Comparison of ENCODE assay signal across 27 cellular contexts in the genomic region with DNA sequence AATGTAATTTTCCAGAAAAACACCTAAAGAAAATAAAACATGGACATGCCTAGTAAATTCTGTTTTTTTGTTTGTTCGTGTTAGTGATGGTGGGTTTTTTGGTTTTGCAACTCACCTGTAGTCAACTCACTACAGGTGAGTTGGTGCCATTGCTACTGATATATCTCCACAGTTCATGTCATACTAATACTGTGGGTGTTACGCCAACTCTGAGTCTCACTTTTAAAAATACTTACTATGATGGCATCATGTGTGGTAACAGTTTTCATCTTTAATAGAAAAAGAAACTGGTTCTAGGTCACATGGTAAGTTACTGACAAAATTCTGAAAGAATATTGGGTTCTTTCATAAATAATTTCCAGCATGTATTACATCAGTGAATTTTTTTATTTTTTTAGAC.
"Had no signal": no experiment of that assay in that cellular context is flagged by ENCODE, and none has a peak within 500 bp of the region (broad histone marks: within the 10 kb centered on the region; RNA-seq: fewer than 3 reads in every experiment).

No MANE protein-coding gene starts in this region.

- H3K27ac Mint-ChIP-seq: naive thymus-derived CD4-positive, alpha-beta T cell; natural killer cell; nephron; neural progenitor cell; progenitor cell of endocrine pancreas; stimulated activated memory B cell treated with anti-CD40 and anti-IgM and Interleukin-4, amounts not matched to agents 10 μg/mL and 1 μg/mL and 100 μg/mL, for 72 hours; stimulated activated naive CD8-positive, alpha-beta T cell treated with anti-CD3 and anti-CD28 coated beads, Interleukin-15, Interleukin-2, amounts not matched to agents 100 ng/mL and 50 ng/mL, for 24 hours; type B pancreatic cell had no signal

- H3K27me3 Mint-ChIP-seq: naive thymus-derived CD4-positive, alpha-beta T cell; progenitor cell of endocrine pancreas; stimulated activated memory B cell treated with anti-CD40 and anti-IgM and Interleukin-4, amounts not matched to agents 10 μg/mL and 1 μg/mL and 100 μg/mL, for 72 hours; stimulated activated naive CD8-positive, alpha-beta T cell treated with anti-CD3 and anti-CD28 coated beads, Interleukin-15, Interleukin-2, amounts not matched to agents 100 ng/mL and 50 ng/mL, for 24 hours; type B pancreatic cell had no signal

- H3K4me1 Mint-ChIP-seq: naive thymus-derived CD4-positive, alpha-beta T cell; nephron; neural progenitor cell; stimulated activated memory B cell treated with anti-CD40 and anti-IgM and Interleukin-4, amounts not matched to agents 10 μg/mL and 1 μg/mL and 100 μg/mL, for 72 hours had no signal

- H3K4me3 Mint-ChIP-seq: naive thymus-derived CD4-positive, alpha-beta T cell; natural killer cell; nephron; neural progenitor cell; stimulated activated memory B cell treated with anti-CD40 and anti-IgM and Interleukin-4, amounts not matched to agents 10 μg/mL and 1 μg/mL and 100 μg/mL, for 72 hours; stimulated activated naive CD8-positive, alpha-beta T cell treated with anti-CD3 and anti-CD28 coated beads, Interleukin-15, Interleukin-2, amounts not matched to agents 100 ng/mL and 50 ng/mL, for 24 hours; type B pancreatic cell had no signal

- ATAC-seq: naive thymus-derived CD4-positive, alpha-beta T cell; natural killer cell; right cardiac atrium; right lobe of liver; stimulated activated memory B cell treated with anti-CD40 and anti-IgM and Interleukin-4, amounts not matched to agents 10 μg/mL and 1 μg/mL and 100 μg/mL, for 72 hours; upper lobe of right lung had no signal

- DNase-seq: naive thymus-derived CD4-positive, alpha-beta T cell; natural killer cell; occipital lobe; ovary; posterior cingulate gyrus; psoas muscle; right cardiac atrium; right lobe of liver; sigmoid colon; small intestine; stimulated activated CD4-positive, alpha-beta T cell treated with anti-CD3 and anti-CD28 coated beads, Interleukin-15, amount 100 ng/mL, for 24 hours; stimulated activated CD4-positive, alpha-beta T cell treated with anti-CD3 and anti-CD28 coated beads, Interleukin-2, amount 100 ng/mL, for 24 hours; stimulated activated CD4-positive, alpha-beta T cell treated with anti-CD3 and anti-CD28 coated beads, Interleukin-2, amount 100 ng/mL, for 48 hours; stimulated activated CD4-positive, alpha-beta T cell treated with anti-CD3 and anti-CD28 coated beads, Interleukin-4, amount 100 ng/mL, for 24 hours; stimulated activated naive CD4-positive, alpha-beta T cell; substantia nigra; testis; tibial artery; transverse colon; upper lobe of right lung; uterus had no signal

- H3K9me3 Mint-ChIP-seq: natural killer cell; nephron; neural progenitor cell; stimulated activated memory B cell treated with anti-CD40 and anti-IgM and Interleukin-4, amounts not matched to agents 10 μg/mL and 1 μg/mL and 100 μg/mL, for 72 hours; stimulated activated naive CD8-positive, alpha-beta T cell treated with anti-CD3 and anti-CD28 coated beads, Interleukin-15, Interleukin-2, amounts not matched to agents 100 ng/mL and 50 ng/mL, for 24 hours; type B pancreatic cell had no signal
